ENCODE assay signal across 1 cellular context in the genomic region with DNA sequence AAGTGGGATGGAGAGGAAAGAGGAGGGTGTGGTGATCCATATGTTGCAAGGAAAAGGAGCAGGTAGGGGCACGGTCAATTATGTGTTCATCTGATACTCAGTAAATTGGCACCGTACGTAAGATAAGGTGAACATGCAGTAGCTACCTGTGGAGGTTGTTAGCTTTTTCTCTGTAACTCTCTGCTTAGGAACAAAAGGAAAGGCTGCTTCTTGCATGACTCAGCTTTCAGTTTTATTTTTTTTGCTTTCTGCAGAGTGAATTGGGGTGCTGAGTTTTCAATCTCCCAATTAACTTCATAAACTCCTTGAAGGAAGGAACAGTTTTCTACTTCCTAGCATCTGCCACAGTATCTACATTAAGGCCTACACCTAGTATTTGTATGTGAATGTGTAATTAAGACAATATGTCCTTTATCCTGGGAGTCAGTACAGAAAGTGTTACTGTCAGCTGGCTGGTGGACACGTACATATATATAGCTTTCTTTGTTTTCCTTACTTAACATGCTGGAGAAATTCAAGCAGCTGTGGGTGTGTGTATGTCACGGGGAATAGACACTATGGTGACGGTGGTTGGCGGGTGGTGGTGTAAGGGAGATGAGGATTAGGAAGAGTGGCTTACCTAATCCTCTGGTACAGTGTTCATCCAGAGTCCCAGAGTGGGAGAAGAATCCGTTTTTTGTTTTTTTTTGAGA.
TF ChIP-seq lines count a peak whose summit lies in the region.

No MANE protein-coding gene starts in this region.

TF ChIP-seq in H1, 55 proteins besides CTCF, POLR2A, EP300 and RAD21:
- TF ChIP-seq, protein P1, sequence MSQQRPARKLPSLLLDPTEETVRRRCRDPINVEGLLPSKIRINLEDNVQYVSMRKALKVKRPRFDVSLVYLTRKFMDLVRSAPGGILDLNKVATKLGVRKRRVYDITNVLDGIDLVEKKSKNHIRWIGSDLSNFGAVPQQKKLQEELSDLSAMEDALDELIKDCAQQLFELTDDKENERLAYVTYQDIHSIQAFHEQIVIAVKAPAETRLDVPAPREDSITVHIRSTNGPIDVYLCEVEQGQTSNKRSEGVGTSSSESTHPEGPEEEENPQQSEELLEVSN (IDR thresholded peaks at IDR 0.05) = no peak
- TF ChIP-seq RBBP5 (IDR thresholded peaks at IDR 0.05; ENCODE audit: borderline replicate concordance, low read depth, low read length) (no peak), BACH1 (IDR thresholded peaks at IDR 0.05; ENCODE audit: low read length) (peak; percentile 40; the same call in 1 of the 2 replicates)
